In genomic region chr1:24415910-24416665, GRCh38 we compare ENCODE assay signal across 1 cellular context.
TF ChIP-seq lines count a peak whose summit lies in the region.

No MANE protein-coding gene starts in this region.

TF ChIP-seq in K562, 482 proteins besides CTCF, POLR2A, EP300 and RAD21 (continued from another document and continues in another):
- TF ChIP-seq AFF4 (CRISPR knock-in tag; IDR thresholded peaks at IDR 0.05), result 0 out of 2 replicates have a peak, but pooled peaks have one; percentile 44
- no peak for TF ChIP-seq ETS1 (conservative IDR thresholded peaks at IDR 0.05; ENCODE audit: control insufficient read depth, low read depth, low read length)
- TF ChIP-seq PHF20 (IDR thresholded peaks at IDR 0.05; ENCODE audit: partially characterized antibody), result no peak
- TF ChIP-seq ZNF77 (CRISPR knock-in tag; IDR thresholded peaks at IDR 0.05), result no peak
- no peak for TF ChIP-seq HNRNPH1 (optimal IDR thresholded peaks at IDR 0.05; ENCODE audit: low read depth, low read length)
- no peak for TF ChIP-seq E2F8 (IDR thresholded peaks at IDR 0.05; ENCODE audit: low read depth, partially characterized antibody)
- TF ChIP-seq ZBTB12 (CRISPR knock-in tag; IDR thresholded peaks at IDR 0.05), result no peak
- no peak for TF ChIP-seq ZNF253 (CRISPR knock-in tag; conservative IDR thresholded peaks at IDR 0.05)
- no peak; the same call in 1 of the 2 replicates for TF ChIP-seq RBFOX2 (IDR thresholded peaks at IDR 0.05; ENCODE audit: low read depth, low read length)
- TF ChIP-seq ZNF232 (CRISPR knock-in tag; IDR thresholded peaks at IDR 0.05), result no peak
- TF ChIP-seq ZNF23 (CRISPR knock-in tag; IDR thresholded peaks at IDR 0.05), result no peak
- 0 out of 2 replicates have a peak, but pooled peaks have one; percentile 33 for TF ChIP-seq THAP12 (CRISPR knock-in tag; IDR thresholded peaks at IDR 0.05)
- TF ChIP-seq ATF7 (IDR thresholded peaks at IDR 0.05), result no peak
- no peak for TF ChIP-seq CSDE1 (IDR thresholded peaks at IDR 0.05)
- no peak for TF ChIP-seq LEF1 (IDR thresholded peaks at IDR 0.05)
- TF ChIP-seq LARP7 (IDR thresholded peaks at IDR 0.05), result no peak
- TF ChIP-seq SAFB2 (IDR thresholded peaks at IDR 0.05; ENCODE audit: borderline replicate concordance, low read depth, low read length, severe bottlenecking), result no peak
- no peak for TF ChIP-seq E4F1 (CRISPR knock-in tag; IDR thresholded peaks at IDR 0.05; ENCODE audit: borderline replicate concordance)
- no peak for TF ChIP-seq ARID3A (IDR thresholded peaks at IDR 0.05; ENCODE audit: borderline replicate concordance, low read depth, low read length)
- 0 out of 2 replicates have a peak, but pooled peaks have one; percentile 59 for TF ChIP-seq KAT7 (CRISPR knock-in tag; IDR thresholded peaks at IDR 0.05; ENCODE audit: borderline replicate concordance)
- no peak for TF ChIP-seq ZNF785 (CRISPR knock-in tag; IDR thresholded peaks at IDR 0.05)
- TF ChIP-seq SMAD4 (CRISPR knock-in tag; conservative IDR thresholded peaks at IDR 0.05), result 0 out of 2 replicates have a peak, but pooled peaks have one; percentile 8
- no peak for TF ChIP-seq ZBTB9 (CRISPR knock-in tag; IDR thresholded peaks at IDR 0.05)
- TF ChIP-seq FOXJ3 (CRISPR knock-in tag; IDR thresholded peaks at IDR 0.05), result no peak
- TF ChIP-seq HDAC1 (IDR thresholded peaks at IDR 0.05), result peak in 1 of 2 experiments; percentile 23; a peak in 1 of 4 replicates
- TF ChIP-seq IRF9 (tag; IDR thresholded peaks at IDR 0.05), result no peak
- no peak for TF ChIP-seq E2F3 (CRISPR knock-in tag; IDR thresholded peaks at IDR 0.05)
- TF ChIP-seq ZNF511 (CRISPR knock-in tag; IDR thresholded peaks at IDR 0.05), result no peak; the same call in 1 of the 2 replicates
- TF ChIP-seq NELFE (IDR thresholded peaks at IDR 0.05; ENCODE audit: insufficient read depth, insufficient read length), result no peak
- no peak for TF ChIP-seq NFE2 (IDR thresholded peaks at IDR 0.05; ENCODE audit: low read depth)
